Comparison of ENCODE assay signal across 1 cellular context in genomic region chr14:35365130-35366047, GRCh38.
TF ChIP-seq lines count a peak whose summit lies in the region.

No MANE protein-coding gene starts in this region.

TF ChIP-seq in GM12878, 131 proteins besides CTCF, POLR2A, EP300 and RAD21 (continued from another document):
- TF ChIP-seq ZNF687 (IDR thresholded peaks at IDR 0.05): peak; percentile 79
